Comparison of ENCODE assay signal across 9 cellular contexts in genomic region chr12:7016958-7017571, GRCh38. TPM values are rescaled to one million over a fixed set of nuclear protein-coding genes. Genes with fewer than 3 reads are reported as not detected.
DNase-seq lines count a peak whose midpoint lies in the region; ATAC-seq and TF ChIP-seq lines count a peak whose summit lies in the region.
"Had no signal": no experiment of that assay in that cellular context is flagged by ENCODE, and none has a peak within 500 bp of the region (broad histone marks: within the 10 kb centered on the region; RNA-seq: fewer than 3 reads in every experiment).

No MANE protein-coding gene starts in this region.

- peak overlapping the region; percentile 85 for H3K4me2 ChIP-seq in PC-9
- H3K4me2 ChIP-seq in parathyroid adenoma (ENCODE audit: low read length), result peak overlapping the region; percentile 68

- H2AFZ ChIP-seq in PC-9 (no peak overlapping the region), parathyroid adenoma (no peak overlapping the region)

- no peak overlapping the region for H3K27ac ChIP-seq in PC-9
- peak overlapping the region; percentile 96 for H3K27ac ChIP-seq in parathyroid adenoma

- ATAC-seq in GM18873 (IDR thresholded peaks at IDR 0.05; ENCODE audit: low FRiP score, unreplicated experiment), result no peak
- ATAC-seq in GM21529 (IDR thresholded peaks at IDR 0.05; ENCODE audit: unreplicated experiment), result no peak
- ATAC-seq in GM19467 (IDR thresholded peaks at IDR 0.05; ENCODE audit: unreplicated experiment), result no peak
- no peak for ATAC-seq in activated CD4-positive, CD25-positive, alpha-beta regulatory T cell treated with anti-CD3 and anti-CD28 coated beads, Interleukin-2, amount 50 U/mL, for 24 hours

- no peaks in the 10 kb centered on the region for H3K9me3 ChIP-seq in PC-9 (ENCODE audit: insufficient read depth, low read depth)
- no peaks in the 10 kb centered on the region for H3K9me3 ChIP-seq in endocrine pancreas (ENCODE audit: control insufficient read depth, low read length)
- no peaks in the 10 kb centered on the region for H3K9me3 ChIP-seq in parathyroid adenoma (ENCODE audit: control insufficient read depth, low read length)

- DNase-seq in GM06990 (ENCODE audit: extremely low read depth, insufficient read length), result no peak
- DNase-seq in PC-9, result no peak
- DNase-seq: SHP77 treated with DMSO at 0.1 percent for 48 hours had no signal

- CTCF ChIA-PET in PC-9 (lab: Charles Lee), result interaction anchor here (0.7 to 1.5 kb wide), 2 partner anchors 71 to 548 kb away, joined by 3 to 9 read pairs; no protein-coding TSS in a partner anchor

- H3K4me3 ChIP-seq in GM06990 (replicated peaks; ENCODE audit: low read depth, low read length) (peak overlapping the region; percentile 91), PC-9 (peak overlapping the region; percentile 79), endocrine pancreas (ENCODE audit: control insufficient read depth, insufficient read depth, low read length) (peak overlapping the region; percentile 92), parathyroid adenoma (ENCODE audit: low read depth, low read length) (peak overlapping the region; percentile 93)

- intact Hi-C loops in PC-9 (cut with micrococcal nuclease; ENCODE audit: unreplicated experiment), result no loop called here

- H3K79me2 ChIP-seq in PC-9 (ENCODE audit: low read depth) (peaks cover 34% of the 10 kb centered on the region), parathyroid adenoma (peaks cover 10% of the 10 kb centered on the region)

- peaks cover 42% of the 10 kb centered on the region for H3K4me1 ChIP-seq in PC-9 (replicated peaks; ENCODE audit: insufficient read depth)
- H3K4me1 ChIP-seq in endocrine pancreas (ENCODE audit: control insufficient read depth, insufficient read depth, low read length), result peaks cover 13% of the 10 kb centered on the region
- H3K4me1 ChIP-seq in parathyroid adenoma, result peaks cover 16% of the 10 kb centered on the region

- BruUV-seq in PC-9 (replicated peaks; lab: Mats Ljungman, UMichigan), result no TSS peak

- peak overlapping the region; percentile 89 for H3K9ac ChIP-seq in endocrine pancreas (ENCODE audit: control insufficient read depth, insufficient read depth, low read length)
- no peak overlapping the region for H3K9ac ChIP-seq in parathyroid adenoma

- H3K36me3 ChIP-seq in GM06990 (ENCODE audit: control insufficient read depth, insufficient read depth, low read length) (peaks cover 3% of the 10 kb centered on the region; the same call in 1 of the 2 replicates), PC-9 (ENCODE audit: low read depth) (no peaks in the 10 kb centered on the region), endocrine pancreas (ENCODE audit: control insufficient read depth, insufficient read depth, low read length) (no peaks in the 10 kb centered on the region), parathyroid adenoma (ENCODE audit: control insufficient read depth, insufficient read depth, low read length) (no peaks in the 10 kb centered on the region)

- H3F3A ChIP-seq in PC-9 (ENCODE audit: insufficient read depth, low read depth), result peaks cover 7% of the 10 kb centered on the region

- H4K20me1 ChIP-seq in PC-9 (ENCODE audit: insufficient read depth), result no peaks in the 10 kb centered on the region

- POLR2A ChIA-PET in PC-9 (lab: Charles Lee; ENCODE audit: unreplicated experiment), result no interaction called here

- TF ChIP-seq CTCF in GM06990 (IDR thresholded peaks at IDR 0.05; ENCODE audit: insufficient read depth, low read length, poor library complexity, severe bottlenecking), result no peak
- no peak for TF ChIP-seq CTCF in PC-9 (conservative IDR thresholded peaks at IDR 0.05)
- no peak for TF ChIP-seq CTCF in parathyroid adenoma (IDR thresholded peaks at IDR 0.05)

- no peaks in the 10 kb centered on the region; the same call in 1 of the 2 replicates for H3K9me2 ChIP-seq in PC-9 (ENCODE audit: insufficient read depth)

- H3K27me3 ChIP-seq in GM06990 (replicated peaks; ENCODE audit: control insufficient read depth, insufficient read depth, low read length) (no peaks in the 10 kb centered on the region), PC-9 (ENCODE audit: insufficient read depth, low read depth) (no peaks in the 10 kb centered on the region), endocrine pancreas (ENCODE audit: control insufficient read depth, insufficient read depth, low read length) (no peaks in the 10 kb centered on the region), parathyroid adenoma (ENCODE audit: control insufficient read depth, insufficient read depth, low read length) (no peaks in the 10 kb centered on the region)

RNA-seq across cellular contexts. Expression of gene LPCAT3, which starts 1.2 kb away (rescaled TPM):
- total RNA-seq in PC-9 (2021), result 53.8 and 102 TPM in 2 replicates

RNA-seq across cellular contexts. Expression of gene C1S, which starts 43.5 kb away (rescaled TPM):
- 32.4 and 32.9 TPM in 2 replicates for total RNA-seq in PC-9 (2021)

RNA-seq across cellular contexts. Expression of gene EMG1, which starts 46.4 kb away (rescaled TPM):
- 84.5 and 96.5 TPM in 2 replicates for total RNA-seq in PC-9 (2021)

RNA-seq across cellular contexts. Expression of gene PHB2, which starts 46.6 kb away (rescaled TPM):
- 384 and 386 TPM in 2 replicates for total RNA-seq in PC-9 (2021)
